In the genomic region with DNA sequence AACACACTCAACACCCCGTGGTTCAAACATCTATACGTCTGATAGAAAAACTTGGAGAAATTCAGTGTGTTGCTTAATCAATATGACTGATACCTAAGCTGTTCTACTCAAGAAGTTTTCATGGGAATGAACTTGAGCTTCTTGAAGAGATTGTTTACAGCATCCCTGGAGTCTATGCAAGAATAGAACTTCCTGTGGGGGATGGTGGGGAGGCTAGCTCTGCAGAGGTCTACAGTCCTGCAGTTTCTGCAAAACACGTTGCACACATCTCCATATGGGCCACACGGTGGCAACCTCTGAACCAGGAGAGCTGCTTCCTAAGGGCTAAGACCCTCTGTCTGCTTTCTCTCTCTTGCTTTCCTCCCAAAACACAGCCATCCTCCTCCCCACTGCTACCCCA, we compare ENCODE assay signal across 11 cellular contexts. TPM values are rescaled to one million over a fixed set of nuclear protein-coding genes. Genes with fewer than 3 reads are reported as not detected.
A peak's percentile ranks its signal among the peaks of the same experiment; 100 is the strongest.
DNase-seq lines count a peak whose midpoint lies in the region; FAIRE-seq and TF ChIP-seq lines count a peak whose summit lies in the region.
"Had no signal": no experiment of that assay in that cellular context is flagged by ENCODE, and none has a peak within 500 bp of the region (broad histone marks: within the 10 kb centered on the region; RNA-seq: fewer than 3 reads in every experiment).

No MANE protein-coding gene starts in this region.

- H3K4me1 Mint-ChIP-seq in astrocyte (ENCODE audit: low read depth, unreplicated experiment) (peaks cover 11% of the 10 kb centered on the region), nephron (peaks cover 10% of the 10 kb centered on the region), Caco-2 (ENCODE audit: low read depth, unreplicated experiment) (peaks cover 16% of the 10 kb centered on the region)

- H3K4me3 ChIP-seq in astrocyte (ENCODE audit: insufficient read depth, low read depth, low read length) (no peak overlapping the region), Caco-2 (ENCODE audit: low read depth, low read length) (no peak overlapping the region)
- H3K4me3 ChIP-seq: breast epithelium had no signal

- H3K36me3 ChIP-seq in KOPT-K1 (ENCODE audit: insufficient read depth, low read length): peaks cover 9% of the 10 kb centered on the region; the same call in 1 of the 2 replicates
- H3K36me3 ChIP-seq in astrocyte (ENCODE audit: insufficient read depth, low read length): peaks cover 10% of the 10 kb centered on the region
- H3K36me3 ChIP-seq in Caco-2 (ENCODE audit: control insufficient read depth, insufficient read depth, low read length): no peaks in the 10 kb centered on the region; the same call in 1 of the 2 replicates

- POLR2A ChIA-PET in Caco-2 (lab: Charles Lee): interaction anchor here (0.6 kb wide), 1 partner anchor 30 kb away, joined by 3 read pairs; no protein-coding TSS in a partner anchor

- H3K27me3 ChIP-seq in astrocyte (ENCODE audit: insufficient read depth, low read length) (no peaks in the 10 kb centered on the region), Caco-2 (replicated peaks; ENCODE audit: control insufficient read depth, insufficient read depth, low read length) (no peaks in the 10 kb centered on the region)
- H3K27me3 ChIP-seq: breast epithelium had no signal

- H3K9me3 ChIP-seq in KOPT-K1 (ENCODE audit: insufficient read depth, low read length, poor library complexity, severe bottlenecking) (no peaks in the 10 kb centered on the region), astrocyte (ENCODE audit: insufficient read depth, low read depth, low read length) (no peaks in the 10 kb centered on the region), Caco-2 (no peaks in the 10 kb centered on the region)
- H3K9me3 ChIP-seq: breast epithelium had no signal

- intact Hi-C loops in Caco-2 (cut with micrococcal nuclease; ENCODE audit: unreplicated experiment): no loop called here

- H4K20me1 ChIP-seq in astrocyte (ENCODE audit: insufficient read depth, low read length): peaks cover 10% of the 10 kb centered on the region

- peaks cover 10% of the 10 kb centered on the region for H3K36me3 Mint-ChIP-seq in astrocyte (ENCODE audit: low read depth, unreplicated experiment)
- H3K36me3 Mint-ChIP-seq in nephron (ENCODE audit: low read depth): peaks cover 18% of the 10 kb centered on the region
- H3K36me3 Mint-ChIP-seq in Caco-2 (ENCODE audit: insufficient read depth, unreplicated experiment): peaks cover 12% of the 10 kb centered on the region

- no peak for FAIRE-seq in astrocyte (lab: Jason Lieb, UNC)

- H2AFZ ChIP-seq in astrocyte (ENCODE audit: low read depth, low read length): no peak overlapping the region

- H3K4me1 ChIP-seq in astrocyte (ENCODE audit: insufficient read depth, low read length) (peaks cover 13% of the 10 kb centered on the region), Caco-2 (peaks cover 7% of the 10 kb centered on the region; the same call in 1 of the 2 replicates)
- H3K4me1 ChIP-seq: breast epithelium had no signal

- H3K79me2 ChIP-seq in astrocyte (ENCODE audit: insufficient read depth, low read length): peaks cover 8% of the 10 kb centered on the region

- H3K27ac ChIP-seq in KOPT-K1 (ENCODE audit: low read depth, low read length, poor library complexity, severe bottlenecking) (peak overlapping the region; percentile 14), astrocyte (ENCODE audit: low read depth, low read length) (no peak overlapping the region)
- H3K27ac ChIP-seq: breast epithelium had no signal

- no peak overlapping the region for H3K4me3 Mint-ChIP-seq in astrocyte (ENCODE audit: unreplicated experiment)
- H3K4me3 Mint-ChIP-seq in nephron: no peak overlapping the region
- H3K4me3 Mint-ChIP-seq in Caco-2 (ENCODE audit: unreplicated experiment): no peak overlapping the region

- no peak overlapping the region for H3K9ac ChIP-seq in astrocyte (ENCODE audit: low read length)

- H3K9me3 Mint-ChIP-seq in astrocyte (ENCODE audit: unreplicated experiment) (peaks cover 1% of the 10 kb centered on the region), nephron (no peaks in the 10 kb centered on the region), Caco-2 (ENCODE audit: unreplicated experiment) (no peaks in the 10 kb centered on the region)

- H3K27me3 Mint-ChIP-seq in astrocyte (ENCODE audit: low read depth, unreplicated experiment) (no peaks in the 10 kb centered on the region), nephron (ENCODE audit: low read depth) (peaks cover 3% of the 10 kb centered on the region), Caco-2 (ENCODE audit: insufficient read depth, unreplicated experiment) (no peaks in the 10 kb centered on the region)

- H3K27ac Mint-ChIP-seq in astrocyte (ENCODE audit: unreplicated experiment) (no peak overlapping the region), nephron (peak overlapping the region; percentile 1 to 57 (median 23)), Caco-2 (ENCODE audit: unreplicated experiment) (no peak overlapping the region)

- peak overlapping the region; percentile 10 for H3K4me2 ChIP-seq in astrocyte (ENCODE audit: low read length)

- BruUV-seq in Caco-2 (replicated peaks; lab: Mats Ljungman, UMichigan): no TSS peak

- CTCF ChIA-PET in Caco-2 (lab: Charles Lee): interaction anchor here (1.6 kb wide), 1 partner anchor 30 kb away, joined by 10 read pairs; no protein-coding TSS in a partner anchor

- TF ChIP-seq CTCF in astrocyte (IDR thresholded peaks at IDR 0.05; ENCODE audit: insufficient read depth, low read depth, low read length) (peak; percentile 29), nephron (IDR thresholded peaks at IDR 0.05; ENCODE audit: unreplicated experiment in 3 of 3) (peak; percentile 24 to 32 (median 24)), Caco-2 (IDR thresholded peaks at IDR 0.05; ENCODE audit: insufficient read depth in 1 of 2, low read depth in 1 of 2, low read length in 1 of 2, severe bottlenecking in 1 of 2, unreplicated experiment in 1 of 2) (peak in 1 of 2 experiments; percentile 21)

- DNase-seq in NOMO-1 (lab: John Stamatoyannopoulos, UW; ENCODE audit: unreplicated experiment in 2 of 2) (peak; percentile 10 to 32), NOMO-1 treated with DMSO at 0.1 percent for 48 hours (lab: John Stamatoyannopoulos, UW; ENCODE audit: unreplicated experiment) (no peak), astrocyte (ENCODE audit: low read depth) (peak; percentile 14), CD1c-positive myeloid dendritic cell (ENCODE audit: extremely low spot score) (no peak), ureter (ENCODE audit: low spot score) (no peak), Caco-2 (no peak)
- DNase-seq: C1 segment of cervical spinal cord, Right ventricle myocardium superior had no signal

RNA-seq across cellular contexts. Expression of a gene that starts 32.7 kb away (rescaled TPM):
- 2.9 and 3.1 TPM in 2 replicates for total RNA-seq in astrocyte
- 5.5 TPM for total RNA-seq in ureter
- total RNA-seq in Caco-2 (2022): 10.5 and 12.4 TPM in 2 replicates

RNA-seq across cellular contexts. Expression of a gene that starts 48.8 kb away (rescaled TPM):
- total RNA-seq in astrocyte (818 and 887 TPM in 2 replicates), ureter (2,073 TPM), Caco-2 (2022) (1,082 and 1,106 TPM in 2 replicates)

Comparison
In these comparisons a context has a peak if more than half of its experiments do, and no peak if none do; other contexts are left out.
1. DNase-seq: peak in NOMO-1 (2 of 2) and astrocyte (single experiment); none in NOMO-1 treated with DMSO at 0.1 percent for 48 hours (single experiment), CD1c-positive myeloid dendritic cell (single experiment), ureter (single experiment) and Caco-2 (0 of 2).
2. H3K27ac Mint-ChIP-seq: peak in nephron (3 of 3); none in astrocyte (single experiment) and Caco-2 (single experiment).